7 cellular contexts compared by ENCODE assay signal in the genomic region with DNA sequence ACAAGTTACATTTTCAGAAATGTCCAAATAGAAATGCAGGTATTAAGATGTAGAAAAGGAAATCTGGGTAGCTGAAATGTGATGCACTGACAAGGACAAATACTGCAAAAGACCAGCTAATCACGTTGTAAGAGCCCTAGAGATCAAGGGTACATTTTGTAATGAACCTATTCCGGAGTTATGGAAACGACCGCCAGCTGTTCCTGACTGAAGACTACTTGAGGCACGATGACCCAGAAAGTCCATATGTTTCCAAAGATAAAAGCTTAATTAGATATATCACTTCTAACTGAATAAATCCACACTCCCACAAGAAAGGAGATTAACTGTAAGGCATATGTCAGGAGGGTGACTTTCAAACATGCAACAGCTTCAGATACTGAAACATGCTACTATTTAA.
"Had no signal": no experiment of that assay in that cellular context is flagged by ENCODE, and none has a peak within 500 bp of the region (broad histone marks: within the 10 kb centered on the region; RNA-seq: fewer than 3 reads in every experiment).

No MANE protein-coding gene starts in this region.

- DNase-seq: activated CD4-positive, alpha-beta T cell treated with anti-CD3 and anti-CD28 coated beads for 36 hours; activated CD4-positive, alpha-beta T cell treated with anti-CD3 and anti-CD28 coated beads, Interleukin-2, amount 50 U/mL, for 48 hours; effector memory CD4-positive, alpha-beta T cell; left cardiac atrium; spleen; stimulated activated CD4-positive, alpha-beta T cell treated with anti-CD3 and anti-CD28 coated beads, Interleukin-4, amount 100 ng/mL, for 4 hours; stimulated activated naive CD4-positive, alpha-beta T cell had no signal
